Comparison of ENCODE assay signal across 25 cellular contexts in genomic region chr1:83932693-83933092, GRCh38.
DNase-seq lines count a peak whose midpoint lies in the region; ATAC-seq, FAIRE-seq and TF ChIP-seq lines count a peak whose summit lies in the region.
"Had no signal": no experiment of that assay in that cellular context is flagged by ENCODE, and none has a peak within 500 bp of the region (broad histone marks: within the 10 kb centered on the region; RNA-seq: fewer than 3 reads in every experiment).

No MANE protein-coding gene starts in this region.

- no peak; a peak in 1 of 4 replicates for TF ChIP-seq RAD21 in K562 (CRISPR knock-in tag; conservative IDR thresholded peaks at IDR 0.05 in 1 of 2, IDR thresholded peaks at IDR 0.05 in 1 of 2)

- in situ Hi-C loops in Panc1 (cut with HindIII; ENCODE audit: low pct_unique_long_range_greater_than_20kb, low sequenced_read_pairs) (no loop called here), K562 (cut with MboI) (no loop called here)

- H3K9me1 ChIP-seq in K562 (ENCODE audit: control insufficient read depth, insufficient read depth, low read length) = no peaks in the 10 kb centered on the region

- H3K4me1 Mint-ChIP-seq in progenitor cell of endocrine pancreas (ENCODE audit: low read depth) = peaks cover 29% of the 10 kb centered on the region
- H3K4me1 Mint-ChIP-seq: CD14-positive monocyte; CD8-positive, alpha-beta memory T cell had no signal

- H3K36me3 ChIP-seq in Panc1 (ENCODE audit: control insufficient read depth, insufficient read depth, low read length) = no peaks in the 10 kb centered on the region
- H3K36me3 ChIP-seq in K562 (ENCODE audit: control insufficient read depth, insufficient read depth, low read length) = no peaks in the 10 kb centered on the region
- H3K36me3 ChIP-seq: BE2C; BLaER1 treated with 17β-estradiol and CSF1 and Interleukin-3, amounts not matched to agents 10 nM and 100 nM; HAP-1 had no signal

- DNase-seq in Panc1 (ENCODE audit: low read depth, low spot score) (no peak), K562 (ENCODE audit: extremely low read depth in 1 of 4, low spot score in 3 of 4) (peak in 3 of 4 experiments; percentile 9 to 39 (median 16)), dorsolateral prefrontal cortex (no peak), progenitor cell of endocrine pancreas (ENCODE audit: low spot score, unreplicated experiment) (no peak), germinal center (ENCODE audit: low spot score) (no peak), HK-2 (ENCODE audit: unreplicated experiment) (no peak)
- no peak for DNase-seq in activated CD8-positive, alpha-beta memory T cell treated with anti-CD3 and anti-CD28 coated beads, Interleukin-2, amount 50 U/mL, for 48 hours
- DNase-seq: 8988T; ACHN; AML-193; BE2C; CD4-positive, alpha-beta T cell; CD8-positive, alpha-beta memory T cell; DMS53; DMS79 treated with DMSO at 0.1 percent for 48 hours; GF-D8; HFFc6 had no signal

- 0 out of 2 replicates have a peak, but pooled peaks have one; percentile 20 for ATAC-seq in Panc1
- peak; percentile 42; the same call in 2 of the 3 replicates for ATAC-seq in K562
- ATAC-seq in GM19397 (IDR thresholded peaks at IDR 0.05; ENCODE audit: unreplicated experiment) = no peak
- ATAC-seq: A549, GM23338 had no signal

- no peaks in the 10 kb centered on the region for H4K20me1 ChIP-seq in K562 (replicated peaks; ENCODE audit: control insufficient read depth, insufficient read depth, low read length)
- H4K20me1 ChIP-seq: BLaER1 treated with 17β-estradiol and CSF1 and Interleukin-3, amounts not matched to agents 10 nM and 100 nM had no signal

- peak overlapping the region; percentile 50 for H3K27ac Mint-ChIP-seq in progenitor cell of endocrine pancreas
- H3K27ac Mint-ChIP-seq: CD14-positive monocyte; CD4-positive, alpha-beta T cell; CD8-positive, alpha-beta memory T cell; GM23338; HFFc6 had no signal

- POLR2A ChIA-PET in Panc1 (lab: Charles Lee) = no interaction called here
- POLR2A ChIA-PET in K562 (lab: Yijun Ruan, JAX) = interaction anchor here (0.5 to 1.4 kb wide), 3 partner anchors 11 to 505 kb away, joined by 3 read pairs; no protein-coding TSS in a partner anchor

- H3K27me3 ChIP-seq in Panc1 (ENCODE audit: control insufficient read depth, insufficient read depth, low read length) = no peaks in the 10 kb centered on the region
- H3K27me3 ChIP-seq in K562 (ENCODE audit: control insufficient read depth in 2 of 2, insufficient read depth in 2 of 2, low read length in 2 of 2) = no peaks in the 10 kb centered on the region
- no peaks in the 10 kb centered on the region for H3K27me3 ChIP-seq in dorsolateral prefrontal cortex
- H3K27me3 ChIP-seq: BE2C; BLaER1 treated with 17β-estradiol and CSF1 and Interleukin-3, amounts not matched to agents 10 nM and 100 nM had no signal

- H3K9ac ChIP-seq in K562 (ENCODE audit: insufficient read depth in 1 of 2, low read depth in 2 of 2, low read length in 2 of 2) = no peak overlapping the region
- H3K9ac ChIP-seq: BLaER1 treated with 17β-estradiol and CSF1 and Interleukin-3, amounts not matched to agents 10 nM and 100 nM had no signal

- H3K4me3 Mint-ChIP-seq in progenitor cell of endocrine pancreas (ENCODE audit: low read depth) = no peak overlapping the region
- H3K4me3 Mint-ChIP-seq: CD14-positive monocyte; CD4-positive, alpha-beta T cell; CD8-positive, alpha-beta memory T cell; GM23338; HFFc6 had no signal

- intact Hi-C loops in Panc1 (cut with micrococcal nuclease; ENCODE audit: unreplicated experiment) = loop anchor here (5.0 to 10.0 kb wide), 3 partner anchors 500 to 842 kb away; no protein-coding TSS in a partner anchor
- intact Hi-C loops in K562 (cut with micrococcal nuclease) = loop anchor here (5.0 to 10.0 kb wide), 3 partner anchors 362 to 840 kb away; no protein-coding TSS in a partner anchor
- intact Hi-C loops in dorsolateral prefrontal cortex (cut with DNase I) = loop anchor here (5.0 to 10.0 kb wide), 4 partner anchors 145 to 842 kb away; no protein-coding TSS in a partner anchor

- H3K79me2 ChIP-seq in K562 (ENCODE audit: control insufficient read depth, insufficient read depth, low read length) = no peaks in the 10 kb centered on the region

- peak overlapping the region; percentile 73 for H2AFZ ChIP-seq in K562 (ENCODE audit: low read depth, low read length)
- H2AFZ ChIP-seq: GM23338 had no signal

- H3K9me3 ChIP-seq in Panc1 (ENCODE audit: control insufficient read depth, insufficient read depth, low read depth, low read length) = no peaks in the 10 kb centered on the region
- no peaks in the 10 kb centered on the region for H3K9me3 ChIP-seq in K562 (replicated peaks; ENCODE audit: control insufficient read depth, insufficient read depth, low read depth, low read length)
- H3K9me3 ChIP-seq: A549; BE2C; BLaER1 treated with 17β-estradiol and CSF1 and Interleukin-3, amounts not matched to agents 10 nM and 100 nM; HAP-1 had no signal

- peaks cover 16% of the 10 kb centered on the region for H3K36me3 Mint-ChIP-seq in progenitor cell of endocrine pancreas (ENCODE audit: insufficient read depth)
- H3K36me3 Mint-ChIP-seq: CD14-positive monocyte; CD8-positive, alpha-beta memory T cell had no signal

- H3K27ac ChIP-seq in Panc1 (ENCODE audit: low read length) (no peak overlapping the region), K562 (ENCODE audit: extremely low read depth, low read depth, low read length) (no peak overlapping the region; the same call in 2 of the 3 replicates), dorsolateral prefrontal cortex (peak overlapping the region in 55 of 59 donors; percentile 19 to 87 (median 75))
- H3K27ac ChIP-seq: A549; BLaER1 treated with 17β-estradiol and CSF1 and Interleukin-3, amounts not matched to agents 10 nM and 100 nM had no signal

- TF ChIP-seq EP300 in K562 (IDR thresholded peaks at IDR 0.05; ENCODE audit: low read length) = no peak

- H3K27me3 Mint-ChIP-seq in progenitor cell of endocrine pancreas = no peaks in the 10 kb centered on the region

- WGBS in K562 (ENCODE audit: insufficient coverage, low coverage, missing lambda C conversion rate) = 8% methylated on average over 4 of the region's 4 CpGs

- H3K4me3 ChIP-seq in Panc1 (ENCODE audit: low read depth in 2 of 2, low read length in 2 of 2) = no peak overlapping the region
- H3K4me3 ChIP-seq in K562 = no peak overlapping the region
- H3K4me3 ChIP-seq in dorsolateral prefrontal cortex = no peak overlapping the region
- H3K4me3 ChIP-seq: A549; BLaER1 treated with 17β-estradiol and CSF1 and Interleukin-3, amounts not matched to agents 10 nM and 100 nM; GM23338; HAP-1 had no signal

- peak overlapping the region; percentile 30; the same call in 1 of the 2 replicates for H3K4me2 ChIP-seq in K562 (ENCODE audit: insufficient read depth, low read length)
- H3K4me2 ChIP-seq: A549; BLaER1 treated with 17β-estradiol and CSF1 and Interleukin-3, amounts not matched to agents 10 nM and 100 nM; GM23338 had no signal

- H3K4me1 ChIP-seq in Panc1 (ENCODE audit: control insufficient read depth, insufficient read depth, low read length) (no peaks in the 10 kb centered on the region), K562 (replicated peaks in 1 of 2; ENCODE audit: control insufficient read depth in 2 of 2, insufficient read depth in 2 of 2, low read length in 2 of 2) (peaks cover 0 to 7% of the 10 kb centered on the region in 2 experiments; a peak in 1 of 5 replicates)
- H3K4me1 ChIP-seq: BE2C; BLaER1 treated with 17β-estradiol and CSF1 and Interleukin-3, amounts not matched to agents 10 nM and 100 nM had no signal

- no peak for TF ChIP-seq POLR2A in K562 (conservative IDR thresholded peaks at IDR 0.05)

- CTCF ChIA-PET in Panc1 (lab: Charles Lee) (interaction anchor here (2.0 kb wide), 1 partner anchor 190 kb away, joined by 5 read pairs; no protein-coding TSS in a partner anchor), K562 (lab: Yijun Ruan, JAX; ENCODE audit: low intra/inter-chr PET ratio) (interaction anchor here (4.4 kb wide), 1 partner anchor 190 kb away, joined by 43 read pairs; no protein-coding TSS in a partner anchor)

- TF ChIP-seq CTCF in Panc1 (IDR thresholded peaks at IDR 0.05) (no peak), K562 (IDR thresholded peaks at IDR 0.05 in 2 of 3, conservative IDR thresholded peaks at IDR 0.05 in 1 of 3; ENCODE audit: insufficient read depth in 2 of 3, low read depth in 1 of 3, low read length in 3 of 3) (no peak), dorsolateral prefrontal cortex (IDR thresholded peaks at IDR 0.05 in 54 of 56, conservative IDR thresholded peaks at IDR 0.05 in 2 of 56; ENCODE audit: low read depth in 1 of 56, partially characterized antibody in 56 of 56) (no peak), progenitor cell of endocrine pancreas (IDR thresholded peaks at IDR 0.05; ENCODE audit: unreplicated experiment) (no peak)

- no peak for FAIRE-seq in K562 (lab: Jason Lieb, UNC)
- FAIRE-seq: A549, D721Med, GM12891 had no signal

- BruUV-seq in Panc1 (replicated peaks; lab: Mats Ljungman, UMichigan) = no TSS peak
- no TSS peak for BruUV-seq in K562 (replicated peaks; lab: Mats Ljungman, UMichigan)

- peaks cover 3% of the 10 kb centered on the region for H3K9me3 Mint-ChIP-seq in progenitor cell of endocrine pancreas (ENCODE audit: low read depth)
- H3K9me3 Mint-ChIP-seq: CD4-positive, alpha-beta T cell; CD8-positive, alpha-beta memory T cell; GM23338; HFFc6 had no signal

TF ChIP-seq in K562, 482 proteins besides CTCF, POLR2A, EP300 and RAD21 (continues in another document):
- TF ChIP-seq MBD1 (CRISPR knock-in tag; IDR thresholded peaks at IDR 0.05) (no peak), DMBX1 (CRISPR knock-in tag; IDR thresholded peaks at IDR 0.05; ENCODE audit: borderline replicate concordance) (no peak)

Comparison
In these comparisons a context has a peak if more than half of its experiments do, and no peak if none do; other contexts are left out.
1. DNase-seq: peak in K562 (3 of 4); none in Panc1 (single experiment), dorsolateral prefrontal cortex (0 of 10), progenitor cell of endocrine pancreas (single experiment), germinal center (single experiment), activated CD8-positive, alpha-beta memory T cell treated with anti-CD3 and anti-CD28 coated beads, Interleukin-2, amount 50 U/mL, for 48 hours (single experiment) and HK-2 (single experiment).
2. H3K27ac ChIP-seq: peak in dorsolateral prefrontal cortex (55 of 59); none in Panc1 (single experiment) and K562 (single experiment).